In the genomic region with DNA sequence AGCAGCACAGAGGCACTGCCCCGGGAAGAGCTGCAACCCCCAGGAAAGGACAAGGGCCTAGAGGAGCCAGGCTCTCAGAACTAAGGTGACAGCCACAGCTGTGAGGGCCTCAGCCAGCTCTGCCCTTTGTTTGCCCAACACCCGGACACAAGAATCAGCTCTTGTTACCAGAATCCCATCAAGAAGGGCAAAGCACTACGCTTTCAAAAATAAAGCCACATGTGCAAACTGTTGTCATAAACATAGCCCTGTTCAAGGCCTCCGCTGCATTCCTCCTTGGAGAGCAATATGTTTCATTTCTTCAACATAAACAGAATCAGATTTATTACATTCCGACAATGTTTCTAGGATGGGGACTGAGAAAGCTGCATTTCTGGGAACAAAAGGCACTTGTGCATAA, we compare ENCODE assay signal across 10 cellular contexts.
A peak's percentile ranks its signal among the peaks of the same experiment; 100 is the strongest.
DNase-seq lines count a peak whose midpoint lies in the region; FAIRE-seq and TF ChIP-seq lines count a peak whose summit lies in the region.
"Had no signal": no experiment of that assay in that cellular context is flagged by ENCODE, and none has a peak within 500 bp of the region (broad histone marks: within the 10 kb centered on the region; RNA-seq: fewer than 3 reads in every experiment).

No MANE protein-coding gene starts in this region.

- H3K36me3 ChIP-seq in H1 (ENCODE audit: control insufficient read depth in 2 of 4, insufficient read depth in 4 of 4, low read length in 3 of 4): 0 out of 8 replicates have a peak, but pooled peaks cover 0 to 3% (median 0%) of the 10 kb centered on the region in 4 experiments
- H3K36me3 ChIP-seq in mesenchymal stem cell (ENCODE audit: control insufficient read depth in 1 of 2, insufficient read depth in 2 of 2, low read depth in 1 of 2, low read length in 2 of 2): peaks cover 5 to 16% of the 10 kb centered on the region in 2 experiments
- no peaks in the 10 kb centered on the region for H3K36me3 ChIP-seq in PC-9 (ENCODE audit: low read depth)
- H3K36me3 ChIP-seq: HAP-1 had no signal

- H3K9me2 ChIP-seq in PC-9 (ENCODE audit: insufficient read depth): no peaks in the 10 kb centered on the region

- CTCF ChIA-PET in H1 (lab: Charles Lee; ENCODE audit: partially characterized antibody): interaction anchor here (1.0 to 4.2 kb wide), 8 partner anchors 8 to 210 kb away, joined by 3 to 19 read pairs (median 4); no protein-coding TSS in a partner anchor
- CTCF ChIA-PET in PC-9 (lab: Charles Lee): no interaction called here

- intact Hi-C loops in PC-9 (cut with micrococcal nuclease; ENCODE audit: unreplicated experiment): no loop called here

- H2BK20ac ChIP-seq in H1 (ENCODE audit: low read length): 0 out of 2 replicates have a peak overlapping the region, but pooled peaks have one; percentile 44

- peaks cover 38% of the 10 kb centered on the region for H3K79me1 ChIP-seq in H1 (ENCODE audit: low read depth, low read length)
- peaks cover 45% of the 10 kb centered on the region for H3K79me1 ChIP-seq in mesenchymal stem cell (replicated peaks; ENCODE audit: low read length, poor library complexity, severe bottlenecking)

- H3K9ac ChIP-seq in H1 (replicated peaks in 1 of 4; ENCODE audit: extremely low read depth in 1 of 4, low read depth in 3 of 4, low read length in 3 of 4): no peak overlapping the region
- H3K9ac ChIP-seq in mesenchymal stem cell (ENCODE audit: low read length): peak overlapping the region; percentile 88

- H3K4me3 ChIP-seq in H1 (ENCODE audit: extremely low read depth in 1 of 4, insufficient read depth in 2 of 4, low read depth in 3 of 4, low read length in 4 of 4) (no peak overlapping the region), mesenchymal stem cell (ENCODE audit: insufficient read depth in 1 of 2, low read depth in 1 of 2, low read length in 2 of 2) (peak overlapping the region in 1 of 2 experiments; percentile 73), PC-9 (no peak overlapping the region)
- H3K4me3 ChIP-seq: HAP-1 had no signal

- H3K4ac ChIP-seq in H1 (replicated peaks; ENCODE audit: insufficient read length, low read depth, low read length) (no peak overlapping the region), mesenchymal stem cell (ENCODE audit: low read depth in 1 of 2, low read length in 2 of 2) (peak overlapping the region in 1 of 2 experiments; percentile 79)

- H2AK5ac ChIP-seq in H1 (ENCODE audit: low read depth, low read length) (no peak overlapping the region), mesenchymal stem cell (ENCODE audit: low read length, severe bottlenecking) (peak overlapping the region; percentile 15)

- H4K5ac ChIP-seq in H1 (ENCODE audit: insufficient read length, low read depth, low read length): no peak overlapping the region

- H2BK5ac ChIP-seq in H1 (ENCODE audit: low read depth, low read length) (peak overlapping the region; percentile 53; the same call in 1 of the 2 replicates), mesenchymal stem cell (ENCODE audit: low read depth, low read length, poor library complexity, severe bottlenecking) (no peak overlapping the region)

- WGBS in H1 (ENCODE audit: extremely low coverage in 1 of 2, insufficient coverage in 1 of 2, insufficient read length in 1 of 2, insufficient replicate concordance in 2 of 2, low coverage in 1 of 2, low lambda C conversion rate in 2 of 2, missing lambda C conversion rate in 1 of 2), 2 experiments: 88% methylated on average over 5 of the region's 5 CpGs; no CpG with 5 or more reads in 1 of the 2 experiments
- WGBS in mesenchymal stem cell: under 1% methylated on average over 4 of the region's 5 CpGs

- no peak overlapping the region for H3K14ac ChIP-seq in H1 (ENCODE audit: insufficient read length)
- no peak overlapping the region for H3K14ac ChIP-seq in mesenchymal stem cell (ENCODE audit: low read length in 2 of 2)

- DNase-seq in LHCN-M2 (ENCODE audit: low read depth) (peak; percentile 79), H1 (ENCODE audit: low read depth in 1 of 2, low spot score in 2 of 2) (no peak), mesenchymal stem cell (peak; percentile 88), superior temporal gyrus (ENCODE audit: extremely low spot score) (peak; percentile 68), PC-9 (no peak), DMS79 treated with DMSO at 0.1 percent for 48 hours (lab: John Stamatoyannopoulos, UW) (no peak), HT-29 (ENCODE audit: low spot score) (no peak), activated gamma-delta T cell (lab: John Stamatoyannopoulos, UW) (no peak)

- H3K4me2 ChIP-seq in H1 (ENCODE audit: insufficient read depth in 1 of 2, low read depth in 2 of 2, low read length in 2 of 2) (no peak overlapping the region), mesenchymal stem cell (ENCODE audit: low read length, poor library complexity, severe bottlenecking) (peak overlapping the region; percentile 19), PC-9 (no peak overlapping the region)

- no TSS peak for BruUV-seq in PC-9 (replicated peaks; lab: Mats Ljungman, UMichigan)

- no peak for TF ChIP-seq CTCF in H1 (IDR thresholded peaks at IDR 0.05; ENCODE audit: control extremely low read depth in 1 of 3, insufficient read depth in 1 of 3, low read depth in 1 of 3, low read length in 3 of 3)
- no peak for TF ChIP-seq CTCF in PC-9 (conservative IDR thresholded peaks at IDR 0.05)

- no peak overlapping the region for H3K18ac ChIP-seq in H1 (ENCODE audit: extremely low read depth, low read length)
- peak overlapping the region; percentile 82 to 85 for H3K18ac ChIP-seq in mesenchymal stem cell (ENCODE audit: low read depth in 1 of 2, low read length in 2 of 2)

- H3K79me2 ChIP-seq in H1 (ENCODE audit: control insufficient read depth in 1 of 2, insufficient read depth in 2 of 2, low read length in 2 of 2) (peaks cover 16 to 95% of the 10 kb centered on the region in 2 experiments), PC-9 (ENCODE audit: low read depth) (no peaks in the 10 kb centered on the region)

- no peak overlapping the region for H3K56ac ChIP-seq in H1 (replicated peaks; ENCODE audit: insufficient read length, low read depth, low read length)

- POLR2A ChIA-PET in H1 (lab: Charles Lee; ENCODE audit: partially characterized antibody): interaction anchor here (1.3 kb wide), 1 partner anchor 16 kb away, joined by 3 read pairs; no protein-coding TSS in a partner anchor
- POLR2A ChIA-PET in PC-9 (lab: Charles Lee; ENCODE audit: unreplicated experiment): interaction anchor here (0.8 kb wide), 1 partner anchor 57 kb away, joined by 12 read pairs; no protein-coding TSS in a partner anchor

- H2AFZ ChIP-seq in H1 (ENCODE audit: low read length) (no peak overlapping the region), mesenchymal stem cell (ENCODE audit: low read depth, low read length) (no peak overlapping the region), PC-9 (no peak overlapping the region)

- H3K23ac ChIP-seq in H1 (ENCODE audit: insufficient read length): no peak overlapping the region
- no peak overlapping the region for H3K23ac ChIP-seq in mesenchymal stem cell (ENCODE audit: low read length in 2 of 2)

- H3F3A ChIP-seq in PC-9 (ENCODE audit: insufficient read depth, low read depth): no peaks in the 10 kb centered on the region

- H2BK15ac ChIP-seq in H1 (ENCODE audit: low read length): no peak overlapping the region
- H2BK15ac ChIP-seq in mesenchymal stem cell (ENCODE audit: low read depth, poor library complexity, severe bottlenecking): no peak overlapping the region

- H2BK12ac ChIP-seq in H1 (ENCODE audit: low read depth, low read length) (no peak overlapping the region), mesenchymal stem cell (ENCODE audit: low read length in 2 of 2) (peak overlapping the region in 1 of 2 experiments; percentile 77)

- H3K27ac ChIP-seq in H1 (ENCODE audit: low read depth, low read length) (no peak overlapping the region), mesenchymal stem cell (ENCODE audit: low read length, poor library complexity, severe bottlenecking) (peak overlapping the region; percentile 81), PC-9 (no peak overlapping the region)
- H3K27ac ChIP-seq: foreskin keratinocyte had no signal

- no peak for TF ChIP-seq EP300 in H1 (IDR thresholded peaks at IDR 0.05; ENCODE audit: borderline replicate concordance in 1 of 2, low read depth in 2 of 2, low read length in 2 of 2)

- TF ChIP-seq POLR2A in H1 (IDR thresholded peaks at IDR 0.05; ENCODE audit: control extremely low read depth in 1 of 2, low read depth in 2 of 2, low read length in 2 of 2): no peak

- no peak for FAIRE-seq in H1 (lab: Jason Lieb, UNC)

- H2BK120ac ChIP-seq in H1 (replicated peaks; ENCODE audit: low read depth, low read length) (no peak overlapping the region), mesenchymal stem cell (ENCODE audit: low read depth, low read length) (peak overlapping the region; percentile 46)

- no peaks in the 10 kb centered on the region for H3K23me2 ChIP-seq in H1 (ENCODE audit: low read depth, low read length)

- no peaks in the 10 kb centered on the region for H3K9me3 ChIP-seq in H1 (ENCODE audit: insufficient read depth in 2 of 2, low read depth in 1 of 2, low read length in 1 of 2)
- H3K9me3 ChIP-seq in mesenchymal stem cell (ENCODE audit: control insufficient read depth, low read length): no peaks in the 10 kb centered on the region
- H3K9me3 ChIP-seq in PC-9 (ENCODE audit: insufficient read depth, low read depth): no peaks in the 10 kb centered on the region
- H3K9me3 ChIP-seq: HAP-1 had no signal

- H3K4me1 ChIP-seq in H1 (replicated peaks in 1 of 4; ENCODE audit: control insufficient read depth in 3 of 4, insufficient read depth in 4 of 4, low read length in 3 of 4) (peaks cover 22 to 41% (median 30%) of the 10 kb centered on the region in 4 experiments), mesenchymal stem cell (ENCODE audit: control insufficient read depth, insufficient read depth, low read depth, low read length) (peaks cover 18% of the 10 kb centered on the region), PC-9 (replicated peaks; ENCODE audit: insufficient read depth) (no peaks in the 10 kb centered on the region)
- H3K4me1 ChIP-seq: HAP-1 had no signal

- H4K91ac ChIP-seq in H1 (replicated peaks; ENCODE audit: insufficient read length, low read length): no peak overlapping the region
- peak overlapping the region; percentile 79 for H4K91ac ChIP-seq in mesenchymal stem cell (ENCODE audit: low read length)

- H4K8ac ChIP-seq in H1 (ENCODE audit: extremely low read depth, insufficient read depth, low read length) (no peak overlapping the region), mesenchymal stem cell (ENCODE audit: low read length) (peak overlapping the region; percentile 16)

- H4K20me1 ChIP-seq in H1 (replicated peaks in 1 of 2; ENCODE audit: control insufficient read depth in 1 of 2, insufficient read depth in 2 of 2, low read length in 2 of 2): peaks cover 13 to 47% of the 10 kb centered on the region in 2 experiments
- H4K20me1 ChIP-seq in PC-9 (ENCODE audit: insufficient read depth): no peaks in the 10 kb centered on the region

- H3K27me3 ChIP-seq in H1 (replicated peaks in 1 of 4; ENCODE audit: control insufficient read depth in 3 of 4, extremely low read depth in 1 of 4, insufficient read depth in 3 of 4, low read length in 3 of 4) (no peaks in the 10 kb centered on the region), mesenchymal stem cell (ENCODE audit: control insufficient read depth in 1 of 2, insufficient read depth in 1 of 2, low read length in 2 of 2) (no peaks in the 10 kb centered on the region), PC-9 (ENCODE audit: insufficient read depth, low read depth) (no peaks in the 10 kb centered on the region)
- H3K27me3 ChIP-seq: foreskin keratinocyte had no signal

- no peak for TF ChIP-seq RAD21 in H1 (IDR thresholded peaks at IDR 0.05 in 1 of 2, conservative IDR thresholded peaks at IDR 0.05 in 1 of 2; ENCODE audit: low read depth in 2 of 2, low read length in 2 of 2)

Comparison
In these comparisons a context has a peak if more than half of its experiments do, and no peak if none do; other contexts are left out.
1. DNase-seq: peak in LHCN-M2 (single experiment), mesenchymal stem cell (single experiment) and superior temporal gyrus (single experiment); none in H1 (0 of 2), PC-9 (0 of 2), DMS79 treated with DMSO at 0.1 percent for 48 hours (single experiment), HT-29 (single experiment) and activated gamma-delta T cell (single experiment).